ENCODE assay signal across 19 cellular contexts in genomic region chr10:111493024-111493625, GRCh38.
"Had no signal": no experiment of that assay in that cellular context is flagged by ENCODE, and none has a peak within 500 bp of the region (broad histone marks: within the 10 kb centered on the region; RNA-seq: fewer than 3 reads in every experiment).

No MANE protein-coding gene starts in this region.

- H3K27ac ChIP-seq: foreskin keratinocyte, left ventricle myocardium inferior, lower lobe of right lung, neural progenitor cell, ovary, right atrium auricular region, tibial artery, upper lobe of left lung, uterus had no signal

- H3K4me2 ChIP-seq: neural progenitor cell, smooth muscle cell had no signal

- H3K27me3 ChIP-seq: foreskin keratinocyte, neural progenitor cell, ovary, right atrium auricular region, tibial artery, upper lobe of left lung, uterus had no signal

- H3K4me3 Mint-ChIP-seq: dendritic cell treated with granulocyte-macrophage colony-stimulating factor and Interleukin-4, amounts not matched to agents 40 ng/mL and 50 ng/mL, for 4 days; immature natural killer cell; natural killer cell treated with Interleukin-12 subunit alpha and Interleukin-12 subunit beta and Interleukin-15 and Interleukin-18, amount 100 ng/mL, for 72 hours; neural progenitor cell; stimulated activated memory B cell treated with anti-CD40 and anti-IgM and Interleukin-4, amounts not matched to agents 10 μg/mL and 1 μg/mL and 100 μg/mL, for 72 hours; stimulated activated naive CD8-positive, alpha-beta T cell treated with anti-CD3 and anti-CD28 coated beads, Interleukin-15, Interleukin-2, amounts not matched to agents 100 ng/mL and 50 ng/mL, for 24 hours had no signal

- H3K4me1 Mint-ChIP-seq: immature natural killer cell; neural progenitor cell; stimulated activated memory B cell treated with anti-CD40 and anti-IgM and Interleukin-4, amounts not matched to agents 10 μg/mL and 1 μg/mL and 100 μg/mL, for 72 hours had no signal

- H3K27ac Mint-ChIP-seq: dendritic cell treated with granulocyte-macrophage colony-stimulating factor and Interleukin-4, amounts not matched to agents 40 ng/mL and 50 ng/mL, for 4 days; immature natural killer cell; natural killer cell treated with Interleukin-12 subunit alpha and Interleukin-12 subunit beta and Interleukin-15 and Interleukin-18, amount 100 ng/mL, for 72 hours; neural progenitor cell; stimulated activated memory B cell treated with anti-CD40 and anti-IgM and Interleukin-4, amounts not matched to agents 10 μg/mL and 1 μg/mL and 100 μg/mL, for 72 hours; stimulated activated naive CD8-positive, alpha-beta T cell treated with anti-CD3 and anti-CD28 coated beads, Interleukin-15, Interleukin-2, amounts not matched to agents 100 ng/mL and 50 ng/mL, for 24 hours had no signal

- H3K36me3 ChIP-seq: left ventricle myocardium inferior, lower lobe of right lung, neural progenitor cell, ovary, right atrium auricular region, tibial artery, upper lobe of left lung, uterus had no signal

- H2AFZ ChIP-seq: neural progenitor cell had no signal

- H3K4me1 ChIP-seq: foreskin keratinocyte, lower lobe of right lung, neural progenitor cell, right atrium auricular region, tibial artery, upper lobe of left lung, uterus had no signal

- DNase-seq: immature natural killer cell; left ventricle myocardium inferior; lower lobe of right lung; mesenchymal stem cell; midbrain; nucleus accumbens; ovary; stimulated activated CD4-positive, alpha-beta T cell treated with anti-CD3 and anti-CD28 coated beads, Interleukin-2, amount 100 ng/mL, for 48 hours; tibial artery; upper lobe of left lung; uterus had no signal

- H3K27me3 Mint-ChIP-seq: dendritic cell treated with granulocyte-macrophage colony-stimulating factor and Interleukin-4, amounts not matched to agents 40 ng/mL and 50 ng/mL, for 4 days had no signal

- H3K9me3 ChIP-seq: ovary, uterus had no signal

- H3K4me3 ChIP-seq: left ventricle myocardium inferior, lower lobe of right lung, neural progenitor cell, ovary, right atrium auricular region, smooth muscle cell, tibial artery, upper lobe of left lung, uterus had no signal

- H3K36me3 Mint-ChIP-seq: immature natural killer cell; stimulated activated memory B cell treated with anti-CD40 and anti-IgM and Interleukin-4, amounts not matched to agents 10 μg/mL and 1 μg/mL and 100 μg/mL, for 72 hours had no signal

- H3K9ac ChIP-seq: neural progenitor cell had no signal
